Comparison of ENCODE assay signal across 34 cellular contexts in genomic region chr1:113505357-113505756, GRCh38.
DNase-seq lines count a peak whose midpoint lies in the region; ATAC-seq, FAIRE-seq and TF ChIP-seq lines count a peak whose summit lies in the region.
"Had no signal": no experiment of that assay in that cellular context is flagged by ENCODE, and none has a peak within 500 bp of the region (broad histone marks: within the 10 kb centered on the region; RNA-seq: fewer than 3 reads in every experiment).

No MANE protein-coding gene starts in this region.

- no peak overlapping the region for H3K4me2 ChIP-seq in A549
- H3K4me2 ChIP-seq: BLaER1; BLaER1 treated with 17β-estradiol and CSF1 and Interleukin-3, amounts not matched to agents 10 nM and 100 nM had no signal

- no peak overlapping the region for H3K4me3 ChIP-seq in A549
- no peak overlapping the region for H3K4me3 ChIP-seq in Caco-2 (ENCODE audit: low read depth, low read length)
- no peak overlapping the region for H3K4me3 ChIP-seq in HEK293 (ENCODE audit: low read depth, low read length)
- H3K4me3 ChIP-seq: BLaER1; BLaER1 treated with 17β-estradiol and CSF1 and Interleukin-3, amounts not matched to agents 10 nM and 100 nM had no signal

- TF ChIP-seq EP300 in A549 (IDR thresholded peaks at IDR 0.05), result no peak

- no peaks in the 10 kb centered on the region for H3K9me3 Mint-ChIP-seq in Caco-2 (ENCODE audit: unreplicated experiment)

- FAIRE-seq in A549 (lab: Jason Lieb, UNC), result no peak
- FAIRE-seq: A204.1, D721Med, G401.6 had no signal

- no peaks in the 10 kb centered on the region for H3K36me3 ChIP-seq in Caco-2 (ENCODE audit: control insufficient read depth, insufficient read depth, low read length)
- H3K36me3 ChIP-seq in HEK293 (ENCODE audit: control insufficient read depth in 2 of 2, insufficient read depth in 1 of 2, low read length in 2 of 2), result no peaks in the 10 kb centered on the region
- H3K36me3 ChIP-seq: BE2C; BLaER1; BLaER1 treated with 17β-estradiol and CSF1 and Interleukin-3, amounts not matched to agents 10 nM and 100 nM had no signal

- no peak for TF ChIP-seq POLR2A in A549 (IDR thresholded peaks at IDR 0.05; ENCODE audit: low read length)

- intact Hi-C loops in Caco-2 (cut with micrococcal nuclease; ENCODE audit: unreplicated experiment), result no loop called here

- POLR2A ChIA-PET in A549 (lab: Yijun Ruan, JAX) (no interaction called here), Caco-2 (lab: Charles Lee) (no interaction called here), HEK293 (lab: Yijun Ruan, JAX) (interaction anchor here (0.6 kb wide), 1 partner anchor 278 kb away, joined by 3 read pairs; no protein-coding TSS in a partner anchor)

- CTCF ChIA-PET in A549 (lab: Yijun Ruan, JAX), result no interaction called here
- CTCF ChIA-PET in Caco-2 (lab: Charles Lee), result no interaction called here
- CTCF ChIA-PET in HEK293 (lab: Yijun Ruan, JAX), result interaction anchor here (0.7 kb wide), 1 partner anchor 78 kb away, joined by 3 read pairs; no protein-coding TSS in a partner anchor

- H3K4me1 Mint-ChIP-seq in Caco-2 (ENCODE audit: low read depth, unreplicated experiment), result peaks cover 6% of the 10 kb centered on the region
- H3K4me1 Mint-ChIP-seq: B cell; CD14-positive monocyte; CD4-positive, alpha-beta memory T cell; CD4-positive, CD25-positive, alpha-beta regulatory T cell; CD8-positive, alpha-beta memory T cell had no signal

- H3K36me3 Mint-ChIP-seq in Caco-2 (ENCODE audit: insufficient read depth, unreplicated experiment), result peaks cover 2% of the 10 kb centered on the region
- H3K36me3 Mint-ChIP-seq: CD14-positive monocyte; CD4-positive, CD25-positive, alpha-beta regulatory T cell; CD8-positive, alpha-beta T cell had no signal

- H3K27ac Mint-ChIP-seq in Caco-2 (ENCODE audit: unreplicated experiment), result peak overlapping the region; percentile 36
- H3K27ac Mint-ChIP-seq: B cell; CD14-positive monocyte; CD4-positive, alpha-beta memory T cell; CD4-positive, alpha-beta T cell; CD8-positive, alpha-beta memory T cell; CD8-positive, alpha-beta T cell had no signal

- H3K27ac ChIP-seq in A549, result no peak overlapping the region
- no peak overlapping the region for H3K27ac ChIP-seq in HEK293 (ENCODE audit: extremely low read depth, low read depth, low read length)
- H3K27ac ChIP-seq: 22Rv1; BLaER1; BLaER1 treated with 17β-estradiol and CSF1 and Interleukin-3, amounts not matched to agents 10 nM and 100 nM; C4-2B had no signal

- no peak overlapping the region for H3K4me3 Mint-ChIP-seq in Caco-2 (ENCODE audit: unreplicated experiment)
- H3K4me3 Mint-ChIP-seq: B cell; CD14-positive monocyte; CD4-positive, alpha-beta memory T cell; CD4-positive, alpha-beta T cell; CD4-positive, CD25-positive, alpha-beta regulatory T cell; CD8-positive, alpha-beta memory T cell; CD8-positive, alpha-beta T cell had no signal

- H3K9me3 ChIP-seq in A549 (no peaks in the 10 kb centered on the region), Caco-2 (no peaks in the 10 kb centered on the region), HEK293 (ENCODE audit: control insufficient read depth, insufficient read depth, low read depth, low read length) (no peaks in the 10 kb centered on the region; the same call in 1 of the 2 replicates)
- H3K9me3 ChIP-seq: BE2C had no signal

- 46% methylated on average over 1 of the region's 1 CpG for WGBS in A549 (ENCODE audit: missing lambda C conversion rate)

- no peaks in the 10 kb centered on the region for H3K27me3 ChIP-seq in Caco-2 (replicated peaks; ENCODE audit: control insufficient read depth, insufficient read depth, low read length)
- H3K27me3 ChIP-seq: BE2C; BLaER1; BLaER1 treated with 17β-estradiol and CSF1 and Interleukin-3, amounts not matched to agents 10 nM and 100 nM had no signal

- no peaks in the 10 kb centered on the region for H3K4me1 ChIP-seq in A549
- no peaks in the 10 kb centered on the region for H3K4me1 ChIP-seq in Caco-2
- no peaks in the 10 kb centered on the region; the same call in 1 of the 2 replicates for H3K4me1 ChIP-seq in HEK293 (ENCODE audit: control insufficient read depth, insufficient read depth, low read length)
- H3K4me1 ChIP-seq: BLaER1; BLaER1 treated with 17β-estradiol and CSF1 and Interleukin-3, amounts not matched to agents 10 nM and 100 nM had no signal

- no peaks in the 10 kb centered on the region for H3K27me3 Mint-ChIP-seq in Caco-2 (ENCODE audit: insufficient read depth, unreplicated experiment)
- H3K27me3 Mint-ChIP-seq: CD4-positive, alpha-beta memory T cell; CD4-positive, alpha-beta T cell had no signal

- BruUV-seq in Caco-2 (replicated peaks; lab: Mats Ljungman, UMichigan), result no TSS peak

- TF ChIP-seq CTCF in A549 (IDR thresholded peaks at IDR 0.05), result no peak
- TF ChIP-seq CTCF in Caco-2 (IDR thresholded peaks at IDR 0.05; ENCODE audit: insufficient read depth in 1 of 2, low read depth in 1 of 2, low read length in 1 of 2, severe bottlenecking in 1 of 2, unreplicated experiment in 1 of 2), result no peak
- no peak for TF ChIP-seq CTCF in HEK293 (tag by site-specific recombination; IDR thresholded peaks at IDR 0.05)

- no peak for ATAC-seq in A549
- ATAC-seq: CD8-positive, alpha-beta T cell had no signal

- DNase-seq in A549 (ENCODE audit: low read depth in 1 of 2, low spot score in 1 of 2) (no peak), Caco-2 (no peak), NCI-H2081 treated with DMSO at 0.1 percent for 48 hours (lab: John Stamatoyannopoulos, UW) (no peak), AG20443 (ENCODE audit: low spot score) (no peak), NCI-H748 treated with DMSO at 0.1 percent for 48 hours (lab: John Stamatoyannopoulos, UW) (no peak)
- DNase-seq: 8988T; ACHN; AML-193; BE2C; C1 segment of cervical spinal cord; Calu3; CD4-positive, alpha-beta memory T cell; CD4-positive, alpha-beta T cell; CD4-positive, CD25-positive, alpha-beta regulatory T cell; CD8-positive, alpha-beta memory T cell; CD8-positive, alpha-beta T cell; COR-L47; DMS 273 treated with DMSO at 0.1 percent for 48 hours; DMS153; DMS53; DMS79; DMS79 treated with DMSO at 0.1 percent for 48 hours; DND-41; EL had no signal

- no peak for TF ChIP-seq RAD21 in A549 (conservative IDR thresholded peaks at IDR 0.05 in 1 of 2, IDR thresholded peaks at IDR 0.05 in 1 of 2)

TF ChIP-seq in A549, 52 proteins besides CTCF, POLR2A, EP300 and RAD21:
- TF ChIP-seq MAZ (IDR thresholded peaks at IDR 0.05; ENCODE audit: borderline replicate concordance, low read depth, low read length) (no peak), ZC3H11A (IDR thresholded peaks at IDR 0.05) (peak; percentile 55), BHLHE40 (IDR thresholded peaks at IDR 0.05; ENCODE audit: low read depth, low read length) (no peak)

TF ChIP-seq in HEK293, 187 proteins besides CTCF, POLR2A, EP300 and RAD21 (continues in another document):
- TF ChIP-seq ZNF664 (tag by site-specific recombination; IDR thresholded peaks at IDR 0.05), result peak; percentile 67
- TF ChIP-seq ZNF830 (tag by site-specific recombination; IDR thresholded peaks at IDR 0.05; ENCODE audit: low read depth), result no peak
- peak; percentile 37; the same call in 1 of the 2 replicates for TF ChIP-seq ZNF654 (tag by site-specific recombination; IDR thresholded peaks at IDR 0.05; ENCODE audit: low read depth)
- no peak for TF ChIP-seq SP7 (tag by site-specific recombination; IDR thresholded peaks at IDR 0.05)
- TF ChIP-seq ZNF791 (tag by site-specific recombination; IDR thresholded peaks at IDR 0.05), result no peak
- TF ChIP-seq ZFP37 (tag by site-specific recombination; IDR thresholded peaks at IDR 0.05), result peak; percentile 74; the same call in 1 of the 2 replicates
- TF ChIP-seq AEBP2 (tag by site-specific recombination; IDR thresholded peaks at IDR 0.05; ENCODE audit: borderline replicate concordance), result peak; percentile 85; the same call in 1 of the 2 replicates
- TF ChIP-seq ZNF580 (tag by site-specific recombination; IDR thresholded peaks at IDR 0.05), result no peak
- TF ChIP-seq ZBTB7A (tag by site-specific recombination; IDR thresholded peaks at IDR 0.05; ENCODE audit: low read depth), result no peak

Comparison
In these comparisons a context has a peak if more than half of its experiments do, and no peak if none do; other contexts are left out.
1. Of the 5 proteins assayed by ChIP-seq in both HEK293 and A549: peak only in HEK293: REST; only in A549: none; in both: none; in neither: 4.